In the genomic region with DNA sequence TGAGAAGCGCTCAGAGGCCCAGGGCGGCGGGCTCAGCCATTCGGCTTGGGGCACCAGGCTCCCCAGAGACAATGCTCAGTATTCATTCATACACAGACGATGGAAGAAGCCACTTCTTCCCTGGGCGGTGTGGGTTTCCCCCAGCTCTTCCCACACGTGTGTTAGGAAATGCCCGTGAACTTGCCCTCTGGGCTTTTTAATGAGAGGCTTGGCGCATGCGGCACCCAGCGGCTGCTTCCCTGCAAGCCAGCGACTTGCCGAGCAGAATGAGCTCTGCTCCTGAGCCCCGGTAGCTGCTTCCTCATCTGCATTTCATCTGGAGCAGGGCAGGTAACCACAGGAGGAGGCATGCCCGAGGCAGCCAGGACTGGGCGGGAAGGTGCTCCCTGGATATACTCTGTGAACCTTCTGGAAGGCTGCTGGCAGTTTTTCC, we compare ENCODE assay signal across 1 cellular context.
A peak's percentile ranks its signal among the peaks of the same experiment; 100 is the strongest.
TF ChIP-seq lines count a peak whose summit lies in the region.

No MANE protein-coding gene starts in this region.

TF ChIP-seq in HepG2, 621 proteins besides CTCF, POLR2A, EP300 and RAD21 (continued from another document):
- TF ChIP-seq, protein P1, sequence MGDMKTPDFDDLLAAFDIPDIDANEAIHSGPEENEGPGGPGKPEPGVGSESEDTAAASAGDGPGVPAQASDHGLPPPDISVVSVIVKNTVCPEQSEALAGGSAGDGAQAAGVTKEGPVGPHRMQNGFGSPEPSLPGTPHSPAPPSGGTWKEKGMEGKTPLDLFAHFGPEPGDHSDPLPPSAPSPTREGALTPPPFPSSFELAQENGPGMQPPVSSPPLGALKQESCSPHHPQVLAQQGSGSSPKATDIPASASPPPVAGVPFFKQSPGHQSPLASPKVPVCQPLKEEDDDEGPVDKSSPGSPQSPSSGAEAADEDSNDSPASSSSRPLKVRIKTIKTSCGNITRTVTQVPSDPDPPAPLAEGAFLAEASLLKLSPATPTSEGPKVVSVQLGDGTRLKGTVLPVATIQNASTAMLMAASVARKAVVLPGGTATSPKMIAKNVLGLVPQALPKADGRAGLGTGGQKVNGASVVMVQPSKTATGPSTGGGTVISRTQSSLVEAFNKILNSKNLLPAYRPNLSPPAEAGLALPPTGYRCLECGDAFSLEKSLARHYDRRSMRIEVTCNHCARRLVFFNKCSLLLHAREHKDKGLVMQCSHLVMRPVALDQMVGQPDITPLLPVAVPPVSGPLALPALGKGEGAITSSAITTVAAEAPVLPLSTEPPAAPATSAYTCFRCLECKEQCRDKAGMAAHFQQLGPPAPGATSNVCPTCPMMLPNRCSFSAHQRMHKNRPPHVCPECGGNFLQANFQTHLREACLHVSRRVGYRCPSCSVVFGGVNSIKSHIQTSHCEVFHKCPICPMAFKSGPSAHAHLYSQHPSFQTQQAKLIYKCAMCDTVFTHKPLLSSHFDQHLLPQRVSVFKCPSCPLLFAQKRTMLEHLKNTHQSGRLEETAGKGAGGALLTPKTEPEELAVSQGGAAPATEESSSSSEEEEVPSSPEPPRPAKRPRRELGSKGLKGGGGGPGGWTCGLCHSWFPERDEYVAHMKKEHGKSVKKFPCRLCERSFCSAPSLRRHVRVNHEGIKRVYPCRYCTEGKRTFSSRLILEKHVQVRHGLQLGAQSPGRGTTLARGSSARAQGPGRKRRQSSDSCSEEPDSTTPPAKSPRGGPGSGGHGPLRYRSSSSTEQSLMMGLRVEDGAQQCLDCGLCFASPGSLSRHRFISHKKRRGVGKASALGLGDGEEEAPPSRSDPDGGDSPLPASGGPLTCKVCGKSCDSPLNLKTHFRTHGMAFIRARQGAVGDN (CRISPR knock-in tag; IDR thresholded peaks at IDR 0.05): peak; percentile 73
- TF ChIP-seq MTA1 (CRISPR knock-in tag; IDR thresholded peaks at IDR 0.05; ENCODE audit: borderline replicate concordance) (peak; percentile 40; the same call in 1 of the 2 replicates), ZNF550 (CRISPR knock-in tag; IDR thresholded peaks at IDR 0.05; ENCODE audit: borderline replicate concordance) (no peak), SMAD9 (CRISPR knock-in tag; IDR thresholded peaks at IDR 0.05) (no peak), ZFP36L1 (CRISPR knock-in tag; IDR thresholded peaks at IDR 0.05) (no peak), ZNF34 (CRISPR knock-in tag; IDR thresholded peaks at IDR 0.05; ENCODE audit: borderline replicate concordance) (no peak), ZNF598 (CRISPR knock-in tag; IDR thresholded peaks at IDR 0.05; ENCODE audit: borderline replicate concordance) (no peak), TOPORS (CRISPR knock-in tag; IDR thresholded peaks at IDR 0.05) (no peak), ATF7-NPFF (CRISPR knock-in tag; IDR thresholded peaks at IDR 0.05; ENCODE audit: low read depth) (no peak), RELA (CRISPR knock-in tag; IDR thresholded peaks at IDR 0.05) (no peak), WIZ (CRISPR knock-in tag; IDR thresholded peaks at IDR 0.05) (no peak), MAFG (CRISPR knock-in tag; IDR thresholded peaks at IDR 0.05) (no peak), ZNF432 (CRISPR knock-in tag; IDR thresholded peaks at IDR 0.05; ENCODE audit: borderline replicate concordance) (no peak), ZFP36 (IDR thresholded peaks at IDR 0.05; ENCODE audit: borderline replicate concordance, low read depth, low read length, partially characterized antibody) (no peak), ZNF30 (CRISPR knock-in tag; IDR thresholded peaks at IDR 0.05) (no peak), MBD4 (IDR thresholded peaks at IDR 0.05; ENCODE audit: borderline replicate concordance, low read length) (no peak), SALL2 (CRISPR knock-in tag; IDR thresholded peaks at IDR 0.05) (no peak), SRSF9 (IDR thresholded peaks at IDR 0.05; ENCODE audit: borderline replicate concordance, insufficient read depth, low read depth, low read length, poor library complexity, severe bottlenecking) (no peak), ZNF569 (CRISPR knock-in tag; IDR thresholded peaks at IDR 0.05; ENCODE audit: borderline replicate concordance) (no peak), RNF2 (conservative IDR thresholded peaks at IDR 0.05; ENCODE audit: low read depth) (no peak), MXI1 (IDR thresholded peaks at IDR 0.05; ENCODE audit: borderline replicate concordance, low read depth, low read length) (no peak)
- TF ChIP-seq, protein P2, sequence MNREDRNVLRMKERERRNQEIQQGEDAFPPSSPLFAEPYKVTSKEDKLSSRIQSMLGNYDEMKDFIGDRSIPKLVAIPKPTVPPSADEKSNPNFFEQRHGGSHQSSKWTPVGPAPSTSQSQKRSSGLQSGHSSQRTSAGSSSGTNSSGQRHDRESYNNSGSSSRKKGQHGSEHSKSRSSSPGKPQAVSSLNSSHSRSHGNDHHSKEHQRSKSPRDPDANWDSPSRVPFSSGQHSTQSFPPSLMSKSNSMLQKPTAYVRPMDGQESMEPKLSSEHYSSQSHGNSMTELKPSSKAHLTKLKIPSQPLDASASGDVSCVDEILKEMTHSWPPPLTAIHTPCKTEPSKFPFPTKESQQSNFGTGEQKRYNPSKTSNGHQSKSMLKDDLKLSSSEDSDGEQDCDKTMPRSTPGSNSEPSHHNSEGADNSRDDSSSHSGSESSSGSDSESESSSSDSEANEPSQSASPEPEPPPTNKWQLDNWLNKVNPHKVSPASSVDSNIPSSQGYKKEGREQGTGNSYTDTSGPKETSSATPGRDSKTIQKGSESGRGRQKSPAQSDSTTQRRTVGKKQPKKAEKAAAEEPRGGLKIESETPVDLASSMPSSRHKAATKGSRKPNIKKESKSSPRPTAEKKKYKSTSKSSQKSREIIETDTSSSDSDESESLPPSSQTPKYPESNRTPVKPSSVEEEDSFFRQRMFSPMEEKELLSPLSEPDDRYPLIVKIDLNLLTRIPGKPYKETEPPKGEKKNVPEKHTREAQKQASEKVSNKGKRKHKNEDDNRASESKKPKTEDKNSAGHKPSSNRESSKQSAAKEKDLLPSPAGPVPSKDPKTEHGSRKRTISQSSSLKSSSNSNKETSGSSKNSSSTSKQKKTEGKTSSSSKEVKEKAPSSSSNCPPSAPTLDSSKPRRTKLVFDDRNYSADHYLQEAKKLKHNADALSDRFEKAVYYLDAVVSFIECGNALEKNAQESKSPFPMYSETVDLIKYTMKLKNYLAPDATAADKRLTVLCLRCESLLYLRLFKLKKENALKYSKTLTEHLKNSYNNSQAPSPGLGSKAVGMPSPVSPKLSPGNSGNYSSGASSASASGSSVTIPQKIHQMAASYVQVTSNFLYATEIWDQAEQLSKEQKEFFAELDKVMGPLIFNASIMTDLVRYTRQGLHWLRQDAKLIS (CRISPR knock-in tag; IDR thresholded peaks at IDR 0.05): no peak
- TF ChIP-seq, protein P3, sequence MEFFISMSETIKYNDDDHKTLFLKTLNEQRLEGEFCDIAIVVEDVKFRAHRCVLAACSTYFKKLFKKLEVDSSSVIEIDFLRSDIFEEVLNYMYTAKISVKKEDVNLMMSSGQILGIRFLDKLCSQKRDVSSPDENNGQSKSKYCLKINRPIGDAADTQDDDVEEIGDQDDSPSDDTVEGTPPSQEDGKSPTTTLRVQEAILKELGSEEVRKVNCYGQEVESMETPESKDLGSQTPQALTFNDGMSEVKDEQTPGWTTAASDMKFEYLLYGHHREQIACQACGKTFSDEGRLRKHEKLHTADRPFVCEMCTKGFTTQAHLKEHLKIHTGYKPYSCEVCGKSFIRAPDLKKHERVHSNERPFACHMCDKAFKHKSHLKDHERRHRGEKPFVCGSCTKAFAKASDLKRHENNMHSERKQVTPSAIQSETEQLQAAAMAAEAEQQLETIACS (CRISPR knock-in tag; IDR thresholded peaks at IDR 0.05): no peak
- TF ChIP-seq, protein P4, sequence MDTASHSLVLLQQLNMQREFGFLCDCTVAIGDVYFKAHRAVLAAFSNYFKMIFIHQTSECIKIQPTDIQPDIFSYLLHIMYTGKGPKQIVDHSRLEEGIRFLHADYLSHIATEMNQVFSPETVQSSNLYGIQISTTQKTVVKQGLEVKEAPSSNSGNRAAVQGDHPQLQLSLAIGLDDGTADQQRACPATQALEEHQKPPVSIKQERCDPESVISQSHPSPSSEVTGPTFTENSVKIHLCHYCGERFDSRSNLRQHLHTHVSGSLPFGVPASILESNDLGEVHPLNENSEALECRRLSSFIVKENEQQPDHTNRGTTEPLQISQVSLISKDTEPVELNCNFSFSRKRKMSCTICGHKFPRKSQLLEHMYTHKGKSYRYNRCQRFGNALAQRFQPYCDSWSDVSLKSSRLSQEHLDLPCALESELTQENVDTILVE (CRISPR knock-in tag; IDR thresholded peaks at IDR 0.05): no peak
- TF ChIP-seq, protein P5, sequence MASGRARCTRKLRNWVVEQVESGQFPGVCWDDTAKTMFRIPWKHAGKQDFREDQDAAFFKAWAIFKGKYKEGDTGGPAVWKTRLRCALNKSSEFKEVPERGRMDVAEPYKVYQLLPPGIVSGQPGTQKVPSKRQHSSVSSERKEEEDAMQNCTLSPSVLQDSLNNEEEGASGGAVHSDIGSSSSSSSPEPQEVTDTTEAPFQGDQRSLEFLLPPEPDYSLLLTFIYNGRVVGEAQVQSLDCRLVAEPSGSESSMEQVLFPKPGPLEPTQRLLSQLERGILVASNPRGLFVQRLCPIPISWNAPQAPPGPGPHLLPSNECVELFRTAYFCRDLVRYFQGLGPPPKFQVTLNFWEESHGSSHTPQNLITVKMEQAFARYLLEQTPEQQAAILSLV (CRISPR knock-in tag; IDR thresholded peaks at IDR 0.05; ENCODE audit: borderline replicate concordance): no peak
- TF ChIP-seq, protein P6, sequence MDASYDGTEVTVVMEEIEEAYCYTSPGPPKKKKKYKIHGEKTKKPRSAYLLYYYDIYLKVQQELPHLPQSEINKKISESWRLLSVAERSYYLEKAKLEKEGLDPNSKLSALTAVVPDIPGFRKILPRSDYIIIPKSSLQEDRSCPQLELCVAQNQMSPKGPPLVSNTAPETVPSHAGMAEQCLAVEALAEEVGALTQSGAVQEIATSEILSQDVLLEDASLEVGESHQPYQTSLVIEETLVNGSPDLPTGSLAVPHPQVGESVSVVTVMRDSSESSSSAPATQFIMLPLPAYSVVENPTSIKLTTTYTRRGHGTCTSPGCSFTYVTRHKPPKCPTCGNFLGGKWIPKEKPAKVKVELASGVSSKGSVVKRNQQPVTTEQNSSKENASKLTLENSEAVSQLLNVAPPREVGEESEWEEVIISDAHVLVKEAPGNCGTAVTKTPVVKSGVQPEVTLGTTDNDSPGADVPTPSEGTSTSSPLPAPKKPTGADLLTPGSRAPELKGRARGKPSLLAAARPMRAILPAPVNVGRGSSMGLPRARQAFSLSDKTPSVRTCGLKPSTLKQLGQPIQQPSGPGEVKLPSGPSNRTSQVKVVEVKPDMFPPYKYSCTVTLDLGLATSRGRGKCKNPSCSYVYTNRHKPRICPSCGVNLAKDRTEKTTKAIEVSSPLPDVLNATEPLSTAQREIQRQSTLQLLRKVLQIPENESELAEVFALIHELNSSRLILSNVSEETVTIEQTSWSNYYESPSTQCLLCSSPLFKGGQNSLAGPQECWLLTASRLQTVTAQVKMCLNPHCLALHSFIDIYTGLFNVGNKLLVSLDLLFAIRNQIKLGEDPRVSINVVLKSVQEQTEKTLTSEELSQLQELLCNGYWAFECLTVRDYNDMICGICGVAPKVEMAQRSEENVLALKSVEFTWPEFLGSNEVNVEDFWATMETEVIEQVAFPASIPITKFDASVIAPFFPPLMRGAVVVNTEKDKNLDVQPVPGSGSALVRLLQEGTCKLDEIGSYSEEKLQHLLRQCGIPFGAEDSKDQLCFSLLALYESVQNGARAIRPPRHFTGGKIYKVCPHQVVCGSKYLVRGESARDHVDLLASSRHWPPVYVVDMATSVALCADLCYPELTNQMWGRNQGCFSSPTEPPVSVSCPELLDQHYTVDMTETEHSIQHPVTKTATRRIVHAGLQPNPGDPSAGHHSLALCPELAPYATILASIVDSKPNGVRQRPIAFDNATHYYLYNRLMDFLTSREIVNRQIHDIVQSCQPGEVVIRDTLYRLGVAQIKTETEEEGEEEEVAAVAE (CRISPR knock-in tag; IDR thresholded peaks at IDR 0.05; ENCODE audit: borderline replicate concordance): no peak
